ENCODE assay signal across 8 cellular contexts in the genomic region with DNA sequence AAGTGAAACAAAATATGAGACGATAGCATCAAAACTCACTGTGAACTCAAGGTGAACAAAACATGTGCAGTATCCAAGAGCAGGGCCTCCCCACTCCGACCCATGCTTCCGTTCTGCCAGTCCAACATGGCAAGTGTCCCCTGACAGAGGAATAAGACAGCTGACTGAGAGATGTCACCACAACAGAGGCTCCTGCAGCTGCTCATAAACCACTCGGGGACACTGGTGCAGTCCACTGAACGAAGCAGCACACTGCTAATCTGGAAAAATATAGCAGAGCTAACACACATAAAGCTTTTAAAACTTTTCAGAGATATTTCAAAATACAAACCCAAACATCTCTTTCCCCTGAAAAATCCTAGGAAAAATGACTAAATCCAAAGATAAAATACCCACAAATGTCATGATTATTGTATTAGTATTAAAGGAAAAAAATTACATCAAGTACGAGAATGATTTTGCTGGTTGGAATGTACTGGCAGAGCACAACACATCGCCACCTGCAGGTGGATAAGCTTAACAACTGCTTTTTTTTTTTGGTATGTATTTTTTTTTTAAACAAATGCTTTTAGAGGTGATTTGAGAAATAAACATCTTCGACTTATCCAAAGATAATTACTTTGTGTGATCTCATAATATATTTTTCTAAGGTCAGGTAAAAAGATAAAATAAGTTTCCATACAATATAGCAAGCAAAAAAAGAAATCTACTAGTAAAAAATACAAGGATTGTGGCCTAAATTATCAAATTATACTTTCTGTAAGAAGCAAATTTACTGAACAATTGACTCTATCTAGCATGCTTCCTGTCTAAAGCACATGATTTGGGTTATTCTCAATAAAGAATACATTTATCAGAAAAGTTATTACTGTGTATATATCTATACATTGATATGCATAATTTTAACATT. TPM values are rescaled to one million over a fixed set of nuclear protein-coding genes. Genes with fewer than 3 reads are reported as not detected.
DNase-seq lines count a peak whose midpoint lies in the region; ATAC-seq and FAIRE-seq lines count a peak whose summit lies in the region.

No MANE protein-coding gene starts in this region.

- H3K9me3 Mint-ChIP-seq in effector memory CD8-positive, alpha-beta T cell = no peaks in the 10 kb centered on the region

- DNase-seq in NCI-H1417 (lab: John Stamatoyannopoulos, UW) = peak; percentile 3 to 64 (median 18)
- no peak for DNase-seq in NCI-H1417 treated with DMSO at 0.1 percent for 48 hours (lab: John Stamatoyannopoulos, UW)
- peak; percentile 28 for DNase-seq in HS-5 (ENCODE audit: low read depth)
- DNase-seq in RCC 7860 (ENCODE audit: low spot score) = peak; percentile 61
- peak in 1 of 3 experiments; percentile 5 for DNase-seq in effector memory CD8-positive, alpha-beta T cell
- peak; percentile 9 for DNase-seq in middle frontal gyrus (ENCODE audit: extremely low spot score, low spot score)

- H3K4me3 Mint-ChIP-seq in effector memory CD8-positive, alpha-beta T cell = no peak overlapping the region

- H3K36me3 Mint-ChIP-seq in effector memory CD8-positive, alpha-beta T cell (ENCODE audit: insufficient read depth) = peaks cover 60% of the 10 kb centered on the region

- H3K27me3 Mint-ChIP-seq in effector memory CD8-positive, alpha-beta T cell = no peaks in the 10 kb centered on the region

- H3K27ac Mint-ChIP-seq in effector memory CD8-positive, alpha-beta T cell = no peak overlapping the region

- peak; percentile 36 for ATAC-seq in effector memory CD8-positive, alpha-beta T cell (replicated peaks)
- ATAC-seq in esophagus mucosa (no peak), HG03135 (IDR thresholded peaks at IDR 0.05; ENCODE audit: unreplicated experiment) (no peak)

- peak; percentile 85 for FAIRE-seq in RCC 7860 (lab: Jason Lieb, UNC)

- peaks cover 0 to 2% of the 10 kb centered on the region in 2 donors for H3K4me1 Mint-ChIP-seq in effector memory CD8-positive, alpha-beta T cell (ENCODE audit: low read depth in 2 of 2)

RNA-seq across cellular contexts. Expression of a gene that starts 18.6 kb away (rescaled TPM):
- 20.8 TPM for total RNA-seq in esophagus mucosa

RNA-seq across cellular contexts. Expression of a gene that starts 59.8 kb away (rescaled TPM):
- 1.6 TPM for total RNA-seq in esophagus mucosa
